Comparison of ENCODE assay signal across 9 cellular contexts in the genomic region with DNA sequence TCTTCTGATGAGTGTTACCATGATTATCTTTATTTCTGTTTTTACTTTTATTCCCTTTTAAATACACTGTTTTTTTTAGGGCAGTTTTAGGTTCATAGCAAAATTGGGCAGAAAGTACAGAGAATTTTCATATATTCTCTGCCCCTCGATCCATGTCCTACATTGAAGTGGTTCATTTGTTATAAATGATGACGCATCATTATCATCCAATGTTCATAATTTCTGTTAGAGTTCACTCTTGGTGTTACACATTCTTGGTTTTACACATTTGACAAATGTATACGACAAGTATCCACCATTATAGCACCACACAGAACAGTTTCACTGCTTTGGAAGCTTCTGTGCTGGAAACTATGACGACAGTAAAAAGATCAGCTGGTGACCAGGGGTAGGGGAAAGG.
"Had no signal": no experiment of that assay in that cellular context is flagged by ENCODE, and none has a peak within 500 bp of the region (broad histone marks: within the 10 kb centered on the region; RNA-seq: fewer than 3 reads in every experiment).

No MANE protein-coding gene starts in this region.

- H3K4me1 ChIP-seq: HAP-1 had no signal

- H2AFZ ChIP-seq: GM23248 had no signal

- H3K36me3 ChIP-seq: HAP-1 had no signal

- H3K4me2 ChIP-seq: KMS-11 had no signal

- H3K27ac ChIP-seq: GM23248, KMS-11 had no signal

- DNase-seq: GM23248, GOT3, H7, Karpas-422, KBM-7 had no signal

- H3K4me3 ChIP-seq: GM23248, HAP-1 had no signal

- FAIRE-seq: HTR-8/SVneo had no signal

- H3K9me3 ChIP-seq: HAP-1 had no signal

- H3K9ac ChIP-seq: GM23248, KMS-11 had no signal

- ATAC-seq: HCT116 had no signal
